In the genomic region with DNA sequence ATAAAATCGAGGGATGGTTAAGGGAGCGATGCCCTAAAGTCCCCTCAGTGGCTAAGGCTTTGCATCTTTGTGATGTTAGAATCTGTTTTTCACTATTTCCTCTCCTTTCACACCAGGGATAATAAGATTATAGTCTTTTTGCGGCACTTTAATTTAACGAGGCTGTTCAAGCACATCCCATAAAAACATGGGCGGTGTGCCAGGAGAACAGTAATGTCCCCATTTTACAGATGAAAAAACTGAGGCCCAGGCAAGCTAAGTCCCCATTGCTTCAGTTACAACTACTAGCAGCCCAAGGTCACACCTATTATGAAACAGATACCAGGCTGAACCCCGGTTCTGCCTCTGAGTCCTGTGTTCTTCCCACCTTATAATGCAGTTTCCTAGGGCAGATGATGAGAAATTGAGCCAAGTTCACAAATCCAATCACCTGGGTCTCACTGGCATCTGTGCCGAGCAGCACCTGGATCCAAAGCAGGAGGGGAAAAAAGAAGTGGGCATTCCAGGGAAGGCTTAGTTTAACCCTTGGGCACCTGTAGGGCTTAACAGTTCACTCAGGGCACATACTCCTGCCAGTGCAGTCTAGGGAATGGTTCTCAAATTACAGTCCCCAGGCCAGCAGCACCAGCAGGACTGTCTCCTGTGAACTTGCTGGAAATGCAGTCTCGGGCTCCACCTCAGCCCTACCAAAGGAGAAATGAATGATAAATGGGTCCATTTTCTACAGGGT, we compare ENCODE assay signal across 26 cellular contexts.
DNase-seq lines count a peak whose midpoint lies in the region; ATAC-seq, FAIRE-seq and TF ChIP-seq lines count a peak whose summit lies in the region.
"Had no signal": no experiment of that assay in that cellular context is flagged by ENCODE, and none has a peak within 500 bp of the region (broad histone marks: within the 10 kb centered on the region; RNA-seq: fewer than 3 reads in every experiment).

No MANE protein-coding gene starts in this region.

- H3K4me1 ChIP-seq in A549 (no peaks in the 10 kb centered on the region), ES-I3 (ENCODE audit: insufficient read depth, low read length) (peaks cover 38% of the 10 kb centered on the region), RWPE2 (ENCODE audit: insufficient read depth, poor library complexity, severe bottlenecking) (no peaks in the 10 kb centered on the region), keratinocyte (ENCODE audit: control insufficient read depth, extremely low read depth, insufficient read depth, low read length) (peaks cover 20% of the 10 kb centered on the region), MM.1S (ENCODE audit: low read length) (no peaks in the 10 kb centered on the region)
- H3K4me1 ChIP-seq: colonic mucosa, lower lobe of right lung had no signal

- no peak for FAIRE-seq in A549 (lab: Jason Lieb, UNC)
- FAIRE-seq in keratinocyte (lab: Jason Lieb, UNC): no peak
- FAIRE-seq: RCC 7860 had no signal

- H3K9ac ChIP-seq in ES-I3 (ENCODE audit: low read depth, low read length) (peak overlapping the region; percentile 7; the same call in 1 of the 2 replicates), keratinocyte (ENCODE audit: control insufficient read depth, extremely low read depth, insufficient read depth, low read length) (no peak overlapping the region), MM.1S (ENCODE audit: low read length) (no peak overlapping the region)

- H3K36me3 ChIP-seq in ES-I3 (ENCODE audit: insufficient read depth, low read length): no peaks in the 10 kb centered on the region
- no peaks in the 10 kb centered on the region for H3K36me3 ChIP-seq in RWPE2 (ENCODE audit: low read depth)
- H3K36me3 ChIP-seq in keratinocyte (ENCODE audit: control insufficient read depth in 2 of 2, extremely low read depth in 1 of 2, insufficient read depth in 2 of 2, low read length in 2 of 2): no peaks in the 10 kb centered on the region
- H3K36me3 ChIP-seq in MM.1S (replicated peaks; ENCODE audit: insufficient read depth, low read length): no peaks in the 10 kb centered on the region
- H3K36me3 ChIP-seq: colonic mucosa, lower lobe of right lung, stomach, transverse colon had no signal

- peaks cover 5% of the 10 kb centered on the region for H3K27me3 ChIP-seq in RWPE2 (ENCODE audit: insufficient read depth, poor library complexity, severe bottlenecking)
- H3K27me3 ChIP-seq in keratinocyte (ENCODE audit: control insufficient read depth, extremely low read depth, insufficient read depth, low read length): no peaks in the 10 kb centered on the region
- H3K27me3 ChIP-seq in MM.1S (replicated peaks; ENCODE audit: insufficient read depth, low read length): peaks cover 4% of the 10 kb centered on the region
- H3K27me3 ChIP-seq: colonic mucosa had no signal

- TF ChIP-seq POLR2A in A549 (IDR thresholded peaks at IDR 0.05; ENCODE audit: low read length): no peak

- POLR2A ChIA-PET in A549 (lab: Yijun Ruan, JAX): no interaction called here

- H3K9me2 ChIP-seq in MM.1S (replicated peaks; ENCODE audit: insufficient read depth, low read length): no peaks in the 10 kb centered on the region

- no peak overlapping the region for H3K4me2 ChIP-seq in A549
- H3K4me2 ChIP-seq in keratinocyte (ENCODE audit: control insufficient read depth, extremely low read depth, insufficient read depth, low read depth, low read length): peak overlapping the region; percentile 35
- no peak overlapping the region for H3K4me2 ChIP-seq in MM.1S (ENCODE audit: low read depth, low read length)

- TF ChIP-seq EP300 in A549 (IDR thresholded peaks at IDR 0.05): no peak

- no peak overlapping the region for H3K27ac ChIP-seq in A549
- H3K27ac ChIP-seq in RWPE2 (ENCODE audit: poor library complexity, severe bottlenecking): no peak overlapping the region
- no peak overlapping the region for H3K27ac ChIP-seq in keratinocyte (ENCODE audit: control insufficient read depth, insufficient read depth, low read length)
- H3K27ac ChIP-seq in MM.1S (ENCODE audit: low read length): no peak overlapping the region
- H3K27ac ChIP-seq: colonic mucosa, lower lobe of right lung, stomach, transverse colon, VCaP had no signal

- H3K9me3 ChIP-seq in A549 (no peaks in the 10 kb centered on the region), ES-I3 (ENCODE audit: control insufficient read depth, insufficient read depth, low read length) (0 out of 2 replicates have a peak, but pooled peaks cover 4% of the 10 kb centered on the region), RWPE2 (ENCODE audit: severe bottlenecking) (no peaks in the 10 kb centered on the region), keratinocyte (ENCODE audit: control insufficient read depth, low read depth, low read length) (no peaks in the 10 kb centered on the region), MM.1S (replicated peaks; ENCODE audit: insufficient read depth, low read length) (no peaks in the 10 kb centered on the region)
- H3K9me3 ChIP-seq: colonic mucosa, lower lobe of right lung, transverse colon had no signal

- H3F3A ChIP-seq in MM.1S (ENCODE audit: insufficient read depth, low read length): no peaks in the 10 kb centered on the region

- no peaks in the 10 kb centered on the region for H4K20me1 ChIP-seq in keratinocyte (ENCODE audit: control insufficient read depth, extremely low read depth, insufficient read depth, low read length)
- no peaks in the 10 kb centered on the region for H4K20me1 ChIP-seq in MM.1S (ENCODE audit: insufficient read depth, low read length)

- H2AFZ ChIP-seq in keratinocyte (ENCODE audit: control insufficient read depth, low read length) (no peak overlapping the region), MM.1S (ENCODE audit: low read length) (no peak overlapping the region)

- WGBS in A549 (ENCODE audit: missing lambda C conversion rate): 41% methylated on average over 8 of the region's 8 CpGs

- TF ChIP-seq CTCF in A549 (IDR thresholded peaks at IDR 0.05) (no peak), RWPE2 (IDR thresholded peaks at IDR 0.05; ENCODE audit: poor library complexity, severe bottlenecking) (no peak), keratinocyte (optimal IDR thresholded peaks at IDR 0.05 in 1 of 3, IDR thresholded peaks at IDR 0.05 in 1 of 3, conservative IDR thresholded peaks at IDR 0.05 in 1 of 3; ENCODE audit: extremely low read depth in 1 of 3, insufficient read depth in 2 of 3, low read length in 3 of 3) (no peak), MM.1S (IDR thresholded peaks at IDR 0.05; ENCODE audit: low read length) (no peak)

- H3K9me1 ChIP-seq in keratinocyte (ENCODE audit: control insufficient read depth, extremely low read depth, insufficient read depth, low read length): no peaks in the 10 kb centered on the region

- no peak overlapping the region for H3K4me3 ChIP-seq in A549
- H3K4me3 ChIP-seq in RWPE2 (ENCODE audit: severe bottlenecking): no peak overlapping the region
- H3K4me3 ChIP-seq in keratinocyte (ENCODE audit: control insufficient read depth in 2 of 3, extremely low read depth in 1 of 3, insufficient read depth in 2 of 3, low read depth in 1 of 3, low read length in 3 of 3): no peak overlapping the region
- H3K4me3 ChIP-seq in MM.1S (ENCODE audit: low read length): no peak overlapping the region
- H3K4me3 ChIP-seq: colonic mucosa, lower lobe of right lung, stomach, transverse colon had no signal

- TF ChIP-seq RAD21 in A549 (conservative IDR thresholded peaks at IDR 0.05 in 1 of 2, IDR thresholded peaks at IDR 0.05 in 1 of 2): no peak

- dilution Hi-C loops in keratinocyte (cut with MboI; ENCODE audit: extremely low pct_ligation_motif_present, low sequenced_read_pairs): no loop called here

- ATAC-seq in A549: peak; percentile 26 to 32; a peak in 4 of 6 replicates
- peak; percentile 63 for ATAC-seq in RWPE2 (ENCODE audit: low read depth)
- ATAC-seq: activated T-cell treated with anti-CD3 and anti-CD28 coated beads, Interleukin-2, amount 50 U/mL, for 72 hours; lower lobe of right lung had no signal

- DNase-seq in A549 (ENCODE audit: low read depth in 1 of 2, low spot score in 1 of 2) (no peak), RWPE2 (ENCODE audit: low spot score) (no peak), keratinocyte (ENCODE audit: low read depth, low spot score) (peak; percentile 28), NCI-H1048 (lab: John Stamatoyannopoulos, UW) (no peak), NCI-H446 (lab: John Stamatoyannopoulos, UW) (no peak), NCI-H1092 (lab: John Stamatoyannopoulos, UW) (no peak), MM.1S (no peak)
- DNase-seq: activated CD4-positive, alpha-beta T cell treated with anti-CD3 and anti-CD28 coated beads, Interleukin-2, amount 10 ng/mL, durations not matched to agents 7 days and 5 days; activated naive CD4-positive, alpha-beta T cell treated with anti-CD3 and anti-CD28 coated beads for 36 hours; activated T-cell treated with anti-CD3 and anti-CD28 coated beads, Interleukin-2, amount 50 U/mL, for 72 hours; amniotic stem cell; CD4-positive, alpha-beta T cell; colonic mucosa; DMS153; effector memory CD4-positive, alpha-beta T cell; foreskin melanocyte; GDM1; hippocampal formation; lower lobe of right lung; NCI-H1105 treated with DMSO at 0.1 percent for 48 hours; NCI-H2029; stomach; transverse colon had no signal

- CTCF ChIA-PET in A549 (lab: Yijun Ruan, JAX): no interaction called here

- H3K79me2 ChIP-seq in keratinocyte (ENCODE audit: control insufficient read depth, insufficient read depth, low read length): no peaks in the 10 kb centered on the region
- H3K79me2 ChIP-seq in MM.1S (ENCODE audit: low read length): no peaks in the 10 kb centered on the region

TF ChIP-seq in A549, 52 proteins besides CTCF, POLR2A, EP300 and RAD21:
- no peak for TF ChIP-seq CHD2 (IDR thresholded peaks at IDR 0.05; ENCODE audit: low read length, partially characterized antibody)
- TF ChIP-seq MAZ (IDR thresholded peaks at IDR 0.05; ENCODE audit: borderline replicate concordance, low read depth, low read length): no peak
- no peak for TF ChIP-seq CEBPB (IDR thresholded peaks at IDR 0.05)
- no peak for TF ChIP-seq RNF2 (IDR thresholded peaks at IDR 0.05; ENCODE audit: borderline replicate concordance, low read depth)
- no peak for TF ChIP-seq EHF (CRISPR knock-in tag; IDR thresholded peaks at IDR 0.05)
- TF ChIP-seq, protein P1, sequence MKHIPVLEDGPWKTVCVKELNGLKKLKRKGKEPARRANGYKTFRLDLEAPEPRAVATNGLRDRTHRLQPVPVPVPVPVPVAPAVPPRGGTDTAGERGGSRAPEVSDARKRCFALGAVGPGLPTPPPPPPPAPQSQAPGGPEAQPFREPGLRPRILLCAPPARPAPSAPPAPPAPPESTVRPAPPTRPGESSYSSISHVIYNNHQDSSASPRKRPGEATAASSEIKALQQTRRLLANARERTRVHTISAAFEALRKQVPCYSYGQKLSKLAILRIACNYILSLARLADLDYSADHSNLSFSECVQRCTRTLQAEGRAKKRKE (CRISPR knock-in tag; IDR thresholded peaks at IDR 0.05; ENCODE audit: low read depth): no peak
